ENCODE assay signal across 9 cellular contexts in the genomic region with DNA sequence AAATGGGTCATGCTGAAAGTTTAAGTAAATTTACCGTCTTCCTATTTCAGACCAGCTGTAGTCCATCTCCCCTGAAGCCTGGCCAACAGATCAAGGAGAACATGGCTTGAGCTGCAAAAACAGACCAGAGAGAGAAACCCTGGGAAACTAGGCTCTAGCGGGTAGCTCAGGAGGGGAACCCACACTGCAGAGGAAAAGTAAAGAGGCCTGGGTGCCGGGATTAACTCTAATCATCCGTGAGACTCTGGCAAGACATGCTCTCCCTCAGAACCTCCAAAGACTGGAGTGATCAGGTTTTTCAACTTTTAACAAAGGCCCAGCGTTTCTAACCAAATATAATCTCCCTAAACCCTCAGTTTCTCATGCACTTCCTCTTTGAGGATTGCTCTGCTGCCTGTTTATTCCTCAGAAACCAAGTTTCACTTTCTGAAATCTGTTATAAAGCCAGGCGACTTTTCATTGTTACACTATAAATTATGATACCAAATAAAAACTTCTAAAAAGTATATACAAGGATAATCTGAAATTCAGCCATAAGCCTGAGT.
DNase-seq lines count a peak whose midpoint lies in the region; TF ChIP-seq lines count a peak whose summit lies in the region.
"Had no signal": no experiment of that assay in that cellular context is flagged by ENCODE, and none has a peak within 500 bp of the region (broad histone marks: within the 10 kb centered on the region; RNA-seq: fewer than 3 reads in every experiment).

No MANE protein-coding gene starts in this region.

- in situ Hi-C loops in HAP-1 (cut with MboI; ENCODE audit: low sequenced_read_pairs) = no loop called here

- H3K79me2 ChIP-seq in ACC112 (ENCODE audit: control insufficient read depth, insufficient read depth, low read length, unreplicated experiment) = peaks cover 8% of the 10 kb centered on the region

- peaks cover 16% of the 10 kb centered on the region for H3K4me1 Mint-ChIP-seq in activated naive CD8-positive, alpha-beta T cell treated with anti-CD3 and anti-CD28 coated beads for 36 hours

- no peak for TF ChIP-seq EP300 in stomach (IDR thresholded peaks at IDR 0.05)

- H3K27me3 Mint-ChIP-seq in activated naive CD8-positive, alpha-beta T cell treated with anti-CD3 and anti-CD28 coated beads for 36 hours = peaks cover 4% of the 10 kb centered on the region

- H3K4me3 ChIP-seq in ACC112 (ENCODE audit: low read depth, low read length) (peak overlapping the region; percentile 68), HAP-1 (no peak overlapping the region), stomach (peak overlapping the region; percentile 11 to 22 (median 15))

- H3K27me3 ChIP-seq in ACC112 (ENCODE audit: insufficient read depth, low read length) = no peaks in the 10 kb centered on the region
- no peaks in the 10 kb centered on the region for H3K27me3 ChIP-seq in HAP-1 (ENCODE audit: low read depth)
- no peaks in the 10 kb centered on the region for H3K27me3 ChIP-seq in stomach

- DNase-seq in HAP-1 (ENCODE audit: low spot score in 2 of 2) (peak; percentile 50 to 58), islet precursor cell (peak; percentile 75), stomach (no peak), ureter (ENCODE audit: low spot score) (no peak), GM19240 (ENCODE audit: insufficient read length, low spot score) (no peak)
- no peak for DNase-seq in activated naive CD8-positive, alpha-beta T cell treated with anti-CD3 and anti-CD28 coated beads for 36 hours
- no peak for DNase-seq in stimulated activated naive CD4-positive, alpha-beta T cell (lab: John Stamatoyannopoulos, UW)

- peak overlapping the region; percentile 69 for H2AFZ ChIP-seq in ACC112 (ENCODE audit: low read length, unreplicated experiment)

- H3K4me3 Mint-ChIP-seq in activated naive CD8-positive, alpha-beta T cell treated with anti-CD3 and anti-CD28 coated beads for 36 hours = peak overlapping the region; percentile 15
- H3K4me3 Mint-ChIP-seq: activated naive CD4-positive, alpha-beta T cell treated with anti-CD3 and anti-CD28 coated beads, Interleukin-2, amount 50 U/mL, for 24 hours had no signal

- H3K36me3 ChIP-seq in ACC112 (ENCODE audit: insufficient read depth, low read length) (no peaks in the 10 kb centered on the region), HAP-1 (replicated peaks) (no peaks in the 10 kb centered on the region), stomach (no peaks in the 10 kb centered on the region)

- TF ChIP-seq POLR2A in stomach (IDR thresholded peaks at IDR 0.05) = no peak

- intact Hi-C loops in stomach (cut with DNase I; ENCODE audit: low total_unique reads) = no loop called here

- H3K27ac ChIP-seq in ACC112 (ENCODE audit: low read depth, low read length) = peak overlapping the region; percentile 59
- peak overlapping the region; percentile 61 to 86 (median 78) for H3K27ac ChIP-seq in stomach

- H3K36me3 Mint-ChIP-seq in activated naive CD8-positive, alpha-beta T cell treated with anti-CD3 and anti-CD28 coated beads for 36 hours = no peaks in the 10 kb centered on the region

- H3K9me3 ChIP-seq in HAP-1 = no peaks in the 10 kb centered on the region
- H3K9me3 ChIP-seq in stomach = no peaks in the 10 kb centered on the region

- H3K9me3 Mint-ChIP-seq in activated naive CD8-positive, alpha-beta T cell treated with anti-CD3 and anti-CD28 coated beads for 36 hours = no peaks in the 10 kb centered on the region
- H3K9me3 Mint-ChIP-seq: activated naive CD4-positive, alpha-beta T cell treated with anti-CD3 and anti-CD28 coated beads, Interleukin-2, amount 50 U/mL, for 24 hours had no signal

- peaks cover 28% of the 10 kb centered on the region for H3K4me1 ChIP-seq in ACC112 (ENCODE audit: control insufficient read depth, insufficient read depth, low read length, unreplicated experiment)
- peaks cover 61% of the 10 kb centered on the region for H3K4me1 ChIP-seq in HAP-1
- peaks cover 31 to 93% (median 42%) of the 10 kb centered on the region in 4 donors for H3K4me1 ChIP-seq in stomach

- WGBS in stomach, 5 donors = 2 to 13% (median 6%) methylated on average over 6 of the region's 6 CpGs

- H3K27ac Mint-ChIP-seq in activated naive CD8-positive, alpha-beta T cell treated with anti-CD3 and anti-CD28 coated beads for 36 hours = peak overlapping the region; percentile 39
- H3K27ac Mint-ChIP-seq: activated naive CD4-positive, alpha-beta T cell treated with anti-CD3 and anti-CD28 coated beads, Interleukin-2, amount 50 U/mL, for 24 hours had no signal

- no peak for TF ChIP-seq CTCF in stomach (IDR thresholded peaks at IDR 0.05)

Comparison
In these comparisons a context has a peak if more than half of its experiments do, and no peak if none do; other contexts are left out.
1. DNase-seq: peak in HAP-1 (2 of 2) and islet precursor cell (single experiment); none in activated naive CD8-positive, alpha-beta T cell treated with anti-CD3 and anti-CD28 coated beads for 36 hours (single experiment), stomach (single experiment), ureter (single experiment), GM19240 (single experiment) and stimulated activated naive CD4-positive, alpha-beta T cell (0 of 6).